In genomic region chr9:136644343-136644592, GRCh38 we compare ENCODE assay signal across 2 cellular contexts.
TF ChIP-seq lines count a peak whose summit lies in the region.

No MANE protein-coding gene starts in this region.

TF ChIP-seq in K562, 482 proteins besides CTCF, POLR2A, EP300 and RAD21 (continued from another document):
- TF ChIP-seq MGA (IDR thresholded peaks at IDR 0.05) (peak; percentile 75), BHLHE40 (IDR thresholded peaks at IDR 0.05; ENCODE audit: low read length) (peak; percentile 88), MNT (conservative IDR thresholded peaks at IDR 0.05) (peak; percentile 94 to 95), USF1 (CRISPR knock-in tag; IDR thresholded peaks at IDR 0.05) (peak; percentile 88), MXI1 (IDR thresholded peaks at IDR 0.05; ENCODE audit: low read depth, low read length) (peak; percentile 65), NFIC (IDR thresholded peaks at IDR 0.05) (peak; percentile 24; the same call in 1 of the 2 replicates), PHF20 (IDR thresholded peaks at IDR 0.05; ENCODE audit: partially characterized antibody) (peak; percentile 5)
TF ChIP-seq in K562: peak in this region for 17.

TF ChIP-seq in HepG2, 621 proteins besides CTCF, POLR2A, EP300 and RAD21 (continued from another document):
- no peak; the same call in 1 of the 2 replicates for TF ChIP-seq MAX (IDR thresholded peaks at IDR 0.05)
- no peak for TF ChIP-seq SAP130 (CRISPR knock-in tag; IDR thresholded peaks at IDR 0.05; ENCODE audit: low read depth)
- TF ChIP-seq SP5 (CRISPR knock-in tag; IDR thresholded peaks at IDR 0.05; ENCODE audit: borderline replicate concordance, low read depth): no peak
- no peak for TF ChIP-seq TRIM22 (IDR thresholded peaks at IDR 0.05)
- no peak for TF ChIP-seq SAFB2 (CRISPR knock-in tag; IDR thresholded peaks at IDR 0.05; ENCODE audit: borderline replicate concordance, low read depth)
- TF ChIP-seq ZNF547 (CRISPR knock-in tag; IDR thresholded peaks at IDR 0.05): 0 out of 2 replicates have a peak, but pooled peaks have one; percentile 61
